ENCODE assay signal across 2 cellular contexts in the genomic region with DNA sequence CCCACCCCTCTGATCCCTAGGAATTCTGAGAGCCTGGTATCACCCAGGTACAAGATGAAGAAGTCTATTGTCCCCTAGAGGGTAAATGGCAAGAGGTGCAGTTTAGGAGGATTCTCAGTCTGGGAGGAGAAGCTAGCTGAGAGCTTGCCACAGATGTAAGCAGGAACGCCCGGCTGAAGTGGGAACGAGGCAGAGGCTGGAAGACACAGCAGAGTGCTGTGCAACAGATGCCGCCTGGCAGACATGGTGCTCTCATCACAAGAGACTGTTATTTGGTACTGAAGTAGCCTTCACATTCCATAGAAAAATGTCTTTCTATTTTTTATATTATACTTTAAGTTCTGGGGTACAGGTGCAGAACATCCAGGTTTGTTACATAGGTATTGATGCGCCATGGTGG.
TF ChIP-seq lines count a peak whose summit lies in the region.

No MANE protein-coding gene starts in this region.

TF ChIP-seq in A549, 52 proteins besides CTCF, POLR2A, EP300 and RAD21:
- TF ChIP-seq ATOH8 (CRISPR knock-in tag; IDR thresholded peaks at IDR 0.05; ENCODE audit: low read depth) (no peak), EHMT2 (IDR thresholded peaks at IDR 0.05; ENCODE audit: low read depth) (no peak), RFX5 (IDR thresholded peaks at IDR 0.05) (no peak), USF2 (IDR thresholded peaks at IDR 0.05) (no peak), HOXB5 (CRISPR knock-in tag; IDR thresholded peaks at IDR 0.05) (no peak), TP53 (CRISPR knock-in tag; IDR thresholded peaks at IDR 0.05) (no peak), PHF8 (IDR thresholded peaks at IDR 0.05; ENCODE audit: borderline replicate concordance, low read depth) (no peak), MAZ (IDR thresholded peaks at IDR 0.05; ENCODE audit: borderline replicate concordance, low read depth, low read length) (no peak), ZC3H11A (IDR thresholded peaks at IDR 0.05) (no peak), MYC (IDR thresholded peaks at IDR 0.05; ENCODE audit: borderline replicate concordance, low read length) (no peak), NFE2L2 (conservative IDR thresholded peaks at IDR 0.05; ENCODE audit: low read length) (no peak), ELK1 (IDR thresholded peaks at IDR 0.05; ENCODE audit: low read depth, low read length) (no peak), ZSCAN20 (CRISPR knock-in tag; IDR thresholded peaks at IDR 0.05) (no peak), POLR2AphosphoS2 (conservative IDR thresholded peaks at IDR 0.05; ENCODE audit: low read length) (no peak), HMGXB4 (CRISPR knock-in tag; IDR thresholded peaks at IDR 0.05; ENCODE audit: borderline replicate concordance) (no peak), E2F6 (IDR thresholded peaks at IDR 0.05; ENCODE audit: borderline replicate concordance, low read depth) (no peak), RARB (CRISPR knock-in tag; IDR thresholded peaks at IDR 0.05) (no peak), RNF2 (IDR thresholded peaks at IDR 0.05; ENCODE audit: borderline replicate concordance, low read depth) (no peak)
- TF ChIP-seq, protein P1, sequence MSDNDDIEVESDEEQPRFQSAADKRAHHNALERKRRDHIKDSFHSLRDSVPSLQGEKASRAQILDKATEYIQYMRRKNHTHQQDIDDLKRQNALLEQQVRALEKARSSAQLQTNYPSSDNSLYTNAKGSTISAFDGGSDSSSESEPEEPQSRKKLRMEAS (IDR thresholded peaks at IDR 0.05): no peak

TF ChIP-seq in HCT116, 20 proteins besides CTCF, POLR2A, EP300 and RAD21:
- no peak for TF ChIP-seq POLR2AphosphoS5 (IDR thresholded peaks at IDR 0.05; ENCODE audit: low read depth, low read length)
- TF ChIP-seq ZFX (IDR thresholded peaks at IDR 0.05): no peak
- TF ChIP-seq, protein P2, sequence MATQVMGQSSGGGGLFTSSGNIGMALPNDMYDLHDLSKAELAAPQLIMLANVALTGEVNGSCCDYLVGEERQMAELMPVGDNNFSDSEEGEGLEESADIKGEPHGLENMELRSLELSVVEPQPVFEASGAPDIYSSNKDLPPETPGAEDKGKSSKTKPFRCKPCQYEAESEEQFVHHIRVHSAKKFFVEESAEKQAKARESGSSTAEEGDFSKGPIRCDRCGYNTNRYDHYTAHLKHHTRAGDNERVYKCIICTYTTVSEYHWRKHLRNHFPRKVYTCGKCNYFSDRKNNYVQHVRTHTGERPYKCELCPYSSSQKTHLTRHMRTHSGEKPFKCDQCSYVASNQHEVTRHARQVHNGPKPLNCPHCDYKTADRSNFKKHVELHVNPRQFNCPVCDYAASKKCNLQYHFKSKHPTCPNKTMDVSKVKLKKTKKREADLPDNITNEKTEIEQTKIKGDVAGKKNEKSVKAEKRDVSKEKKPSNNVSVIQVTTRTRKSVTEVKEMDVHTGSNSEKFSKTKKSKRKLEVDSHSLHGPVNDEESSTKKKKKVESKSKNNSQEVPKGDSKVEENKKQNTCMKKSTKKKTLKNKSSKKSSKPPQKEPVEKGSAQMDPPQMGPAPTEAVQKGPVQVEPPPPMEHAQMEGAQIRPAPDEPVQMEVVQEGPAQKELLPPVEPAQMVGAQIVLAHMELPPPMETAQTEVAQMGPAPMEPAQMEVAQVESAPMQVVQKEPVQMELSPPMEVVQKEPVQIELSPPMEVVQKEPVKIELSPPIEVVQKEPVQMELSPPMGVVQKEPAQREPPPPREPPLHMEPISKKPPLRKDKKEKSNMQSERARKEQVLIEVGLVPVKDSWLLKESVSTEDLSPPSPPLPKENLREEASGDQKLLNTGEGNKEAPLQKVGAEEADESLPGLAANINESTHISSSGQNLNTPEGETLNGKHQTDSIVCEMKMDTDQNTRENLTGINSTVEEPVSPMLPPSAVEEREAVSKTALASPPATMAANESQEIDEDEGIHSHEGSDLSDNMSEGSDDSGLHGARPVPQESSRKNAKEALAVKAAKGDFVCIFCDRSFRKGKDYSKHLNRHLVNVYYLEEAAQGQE (IDR thresholded peaks at IDR 0.05; ENCODE audit: low read depth): no peak
- TF ChIP-seq, protein P3, sequence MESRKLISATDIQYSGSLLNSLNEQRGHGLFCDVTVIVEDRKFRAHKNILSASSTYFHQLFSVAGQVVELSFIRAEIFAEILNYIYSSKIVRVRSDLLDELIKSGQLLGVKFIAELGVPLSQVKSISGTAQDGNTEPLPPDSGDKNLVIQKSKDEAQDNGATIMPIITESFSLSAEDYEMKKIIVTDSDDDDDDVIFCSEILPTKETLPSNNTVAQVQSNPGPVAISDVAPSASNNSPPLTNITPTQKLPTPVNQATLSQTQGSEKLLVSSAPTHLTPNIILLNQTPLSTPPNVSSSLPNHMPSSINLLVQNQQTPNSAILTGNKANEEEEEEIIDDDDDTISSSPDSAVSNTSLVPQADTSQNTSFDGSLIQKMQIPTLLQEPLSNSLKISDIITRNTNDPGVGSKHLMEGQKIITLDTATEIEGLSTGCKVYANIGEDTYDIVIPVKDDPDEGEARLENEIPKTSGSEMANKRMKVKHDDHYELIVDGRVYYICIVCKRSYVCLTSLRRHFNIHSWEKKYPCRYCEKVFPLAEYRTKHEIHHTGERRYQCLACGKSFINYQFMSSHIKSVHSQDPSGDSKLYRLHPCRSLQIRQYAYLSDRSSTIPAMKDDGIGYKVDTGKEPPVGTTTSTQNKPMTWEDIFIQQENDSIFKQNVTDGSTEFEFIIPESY (IDR thresholded peaks at IDR 0.05; ENCODE audit: extremely low read depth, insufficient replicate concordance, low read length): no peak
- TF ChIP-seq EZH2 (IDR thresholded peaks at IDR 0.05): no peak
- TF ChIP-seq SIN3A (IDR thresholded peaks at IDR 0.05; ENCODE audit: low read depth): no peak
- TF ChIP-seq, protein P1 (IDR thresholded peaks at IDR 0.05): no peak
- TF ChIP-seq, protein P4, sequence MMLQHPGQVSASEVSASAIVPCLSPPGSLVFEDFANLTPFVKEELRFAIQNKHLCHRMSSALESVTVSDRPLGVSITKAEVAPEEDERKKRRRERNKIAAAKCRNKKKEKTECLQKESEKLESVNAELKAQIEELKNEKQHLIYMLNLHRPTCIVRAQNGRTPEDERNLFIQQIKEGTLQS (IDR thresholded peaks at IDR 0.05): no peak
- TF ChIP-seq EZH2phosphoT487 (IDR thresholded peaks at IDR 0.05; ENCODE audit: borderline replicate concordance): no peak
- TF ChIP-seq YY1 (IDR thresholded peaks at IDR 0.05; ENCODE audit: extremely low read depth, insufficient replicate concordance, low read depth, low read length): no peak
- TF ChIP-seq ZNF274 (IDR thresholded peaks at IDR 0.05; ENCODE audit: low read depth, low read length): no peak
- no peak for TF ChIP-seq JUND (IDR thresholded peaks at IDR 0.05)
- TF ChIP-seq ELF1 (IDR thresholded peaks at IDR 0.05; ENCODE audit: borderline replicate concordance, low read depth): no peak
- no peak for TF ChIP-seq EGR1 (IDR thresholded peaks at IDR 0.05; ENCODE audit: low read depth)
- no peak for TF ChIP-seq FOSL1 (IDR thresholded peaks at IDR 0.05; ENCODE audit: low read depth)
- TF ChIP-seq SRF (IDR thresholded peaks at IDR 0.05; ENCODE audit: low read depth): no peak
